In genomic region chr13:96081888-96082287, GRCh38 we compare ENCODE assay signal across 27 cellular contexts. TPM values are rescaled to one million over a fixed set of nuclear protein-coding genes. Genes with fewer than 3 reads are reported as not detected.
"Had no signal": no experiment of that assay in that cellular context is flagged by ENCODE, and none has a peak within 500 bp of the region (broad histone marks: within the 10 kb centered on the region; RNA-seq: fewer than 3 reads in every experiment).

No MANE protein-coding gene starts in this region.

- H3K27me3 ChIP-seq: ovary, testis, tibial artery, uterus had no signal

- H3K27ac ChIP-seq: neutrophil, ovary, parathyroid adenoma, psoas muscle, skin epidermis, suprapubic skin, testis, tibial artery, transverse colon, upper lobe of right lung, uterus had no signal

- H3K4me3 ChIP-seq: ovary, psoas muscle, skin epidermis, suprapubic skin, testis, tibial artery, transverse colon, upper lobe of right lung, uterus had no signal

- H3K36me3 ChIP-seq: neutrophil, ovary, suprapubic skin, tibial artery, transverse colon, upper lobe of right lung, uterus had no signal

- H3K9me3 ChIP-seq: neutrophil, ovary, psoas muscle, suprapubic skin, testis, tibial artery, transverse colon, upper lobe of right lung, uterus had no signal

- H2AFZ ChIP-seq: parathyroid adenoma had no signal

- DNase-seq: naive B cell; naive thymus-derived CD8-positive, alpha-beta T cell; nephron progenitor cell; nucleus accumbens; ovary; posterior cingulate gyrus; psoas muscle; right cardiac atrium; stimulated activated CD4-positive, alpha-beta T cell treated with anti-CD3 and anti-CD28 coated beads, Interleukin-15, amount 100 ng/mL, for 24 hours; stimulated activated CD4-positive, alpha-beta T cell treated with anti-CD3 and anti-CD28 coated beads, Interleukin-2, amount 100 ng/mL, for 24 hours; stimulated activated CD4-positive, alpha-beta T cell treated with anti-CD3 and anti-CD28 coated beads, Interleukin-2, amount 100 ng/mL, for 48 hours; stimulated activated CD4-positive, alpha-beta T cell treated with anti-CD3 and anti-CD28 coated beads, Interleukin-4, amount 100 ng/mL, for 4 hours; stimulated activated CD8-positive, alpha-beta memory T cell treated with anti-CD3 and anti-CD28 coated beads, Interleukin-4, amount 100 ng/mL, for 48 hours; stimulated activated naive CD4-positive, alpha-beta T cell; stimulated activated naive CD8-positive, alpha-beta T cell treated with anti-CD3 and anti-CD28 coated beads, Interleukin-15, amount 100 ng/mL, for 72 hours; stimulated activated naive CD8-positive, alpha-beta T cell treated with anti-CD3 and anti-CD28 coated beads, Interleukin-15, Interleukin-2, amounts not matched to agents 100 U/mL and 50 U/mL, for 24 hours; substantia nigra; testis; tibial artery; transverse colon; upper lobe of right lung; uterus had no signal

- H3K79me2 ChIP-seq: parathyroid adenoma had no signal

- H3K4me1 ChIP-seq: parathyroid adenoma, psoas muscle, suprapubic skin, testis, tibial artery, transverse colon, upper lobe of right lung, uterus had no signal

RNA-seq across cellular contexts. Expression of gene HS6ST3, which starts 8.0 kb away (rescaled TPM):
- total RNA-seq: naive thymus-derived CD8-positive, alpha-beta T cell; natural killer cell treated with Interleukin-12 subunit alpha and Interleukin-12 subunit beta and Interleukin-15 and Interleukin-18, amount 100 ng/mL, for 72 hours; upper lobe of right lung had no signal

RNA-seq across cellular contexts. Expression of gene UGGT2, which starts 28.7 kb away (rescaled TPM):
- total RNA-seq: naive thymus-derived CD8-positive, alpha-beta T cell had no signal
